Comparison of ENCODE assay signal across 11 cellular contexts in the genomic region with DNA sequence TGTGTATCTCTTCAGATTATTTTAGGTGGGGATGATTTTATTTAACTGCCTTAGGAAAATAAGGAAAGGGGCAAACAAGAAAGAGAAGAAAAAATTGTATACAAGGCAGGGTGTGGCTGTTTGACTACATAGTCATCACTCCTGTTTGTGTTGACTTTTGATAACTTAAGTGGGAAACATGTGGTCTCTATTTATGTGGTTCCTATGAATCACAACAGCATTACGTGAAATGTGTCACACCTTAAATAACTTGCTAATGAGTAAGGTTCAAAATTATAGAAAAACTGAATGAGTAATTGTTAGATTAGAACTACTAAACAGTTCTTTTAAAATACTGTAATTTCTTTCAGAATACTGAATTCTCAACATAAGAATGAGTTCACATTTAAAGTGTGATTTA.
DNase-seq lines count a peak whose midpoint lies in the region; TF ChIP-seq lines count a peak whose summit lies in the region.
"Had no signal": no experiment of that assay in that cellular context is flagged by ENCODE, and none has a peak within 500 bp of the region (broad histone marks: within the 10 kb centered on the region; RNA-seq: fewer than 3 reads in every experiment).

No MANE protein-coding gene starts in this region.

- CTCF ChIA-PET in MCF 10A (lab: Yijun Ruan, JAX): interaction anchor here (0.7 to 4.2 kb wide), 12 partner anchors 9 to 165 kb away, joined by 3 to 41 read pairs (median 4); no protein-coding TSS in a partner anchor

- no TSS peak for BruUV-seq in MCF 10A (replicated peaks; lab: Mats Ljungman, UMichigan)

- TF ChIP-seq POLR2A in breast epithelium (IDR thresholded peaks at IDR 0.05) (no peak), vagina (IDR thresholded peaks at IDR 0.05) (no peak)

- H3K36me3 Mint-ChIP-seq in MCF 10A (ENCODE audit: insufficient read depth, unreplicated experiment): no peaks in the 10 kb centered on the region

- H3K4me3 Mint-ChIP-seq in MCF 10A (ENCODE audit: unreplicated experiment): peak overlapping the region; percentile 34
- H3K4me3 Mint-ChIP-seq: activated naive CD8-positive, alpha-beta T cell; T-helper 1 cell treated with Interleukin-12 subunit alpha and Interleukin-12 subunit beta and Interleukin-4 antibody, amounts not matched to agents 30 μg/mL and 1 μg/mL, for 36 hours had no signal

- H3K9me3 Mint-ChIP-seq in MCF 10A (ENCODE audit: unreplicated experiment): no peaks in the 10 kb centered on the region

- H3K36me3 ChIP-seq in breast epithelium (no peaks in the 10 kb centered on the region), ascending aorta (no peaks in the 10 kb centered on the region), BE2C (no peaks in the 10 kb centered on the region), vagina (no peaks in the 10 kb centered on the region)

- H3K4me1 ChIP-seq in breast epithelium (no peaks in the 10 kb centered on the region), ascending aorta (peaks cover 0 to 8% of the 10 kb centered on the region in 2 donors), BE2C (no peaks in the 10 kb centered on the region), vagina (peaks cover 10% of the 10 kb centered on the region)

- POLR2A ChIA-PET in MCF 10A (lab: Yijun Ruan, JAX): interaction anchor here (0.6 to 5.7 kb wide), 8 partner anchors 10 to 1186 kb away, joined by 3 to 104 read pairs (median 8); no protein-coding TSS in a partner anchor

- peak overlapping the region in 1 of 2 donors; percentile 64 for H3K27ac ChIP-seq in breast epithelium
- H3K27ac ChIP-seq in ascending aorta: peak overlapping the region; percentile 21 to 63
- no peak overlapping the region for H3K27ac ChIP-seq in vagina

- H3K27me3 ChIP-seq in breast epithelium: no peaks in the 10 kb centered on the region
- H3K27me3 ChIP-seq in ascending aorta: no peaks in the 10 kb centered on the region
- H3K27me3 ChIP-seq in BE2C: no peaks in the 10 kb centered on the region
- H3K27me3 ChIP-seq in vagina: no peaks in the 10 kb centered on the region

- no peaks in the 10 kb centered on the region for H3K27me3 Mint-ChIP-seq in MCF 10A (ENCODE audit: insufficient read depth, unreplicated experiment)
- H3K27me3 Mint-ChIP-seq: activated naive CD8-positive, alpha-beta T cell had no signal

- intact Hi-C loops in MCF 10A (cut with micrococcal nuclease): loop anchor here (1.0 to 2.0 kb wide), 2 partner anchors 10 to 67 kb away; no protein-coding TSS in a partner anchor
- intact Hi-C loops in breast epithelium (cut with DNase I; ENCODE audit: low total_unique reads): no loop called here
- intact Hi-C loops in ascending aorta (cut with DNase I): no loop called here
- intact Hi-C loops in vagina (cut with DNase I): no loop called here

- TF ChIP-seq CTCF in MCF 10A (IDR thresholded peaks at IDR 0.05; ENCODE audit: unreplicated experiment): no peak
- TF ChIP-seq CTCF in breast epithelium (IDR thresholded peaks at IDR 0.05): no peak
- TF ChIP-seq CTCF in ascending aorta (IDR thresholded peaks at IDR 0.05): no peak
- no peak for TF ChIP-seq CTCF in BE2C (IDR thresholded peaks at IDR 0.05; ENCODE audit: low read depth, low read length)
- TF ChIP-seq CTCF in vagina (IDR thresholded peaks at IDR 0.05): no peak

- H3K4me1 Mint-ChIP-seq in MCF 10A (ENCODE audit: insufficient read depth, unreplicated experiment): peaks cover 17% of the 10 kb centered on the region

- H3K4me3 ChIP-seq in breast epithelium (no peak overlapping the region), ascending aorta (no peak overlapping the region), BE2C (ENCODE audit: low read depth, low read length) (no peak overlapping the region), vagina (no peak overlapping the region)

- H3K27ac Mint-ChIP-seq in MCF 10A (ENCODE audit: low read depth, unreplicated experiment): peak overlapping the region; percentile 98
- H3K27ac Mint-ChIP-seq: activated naive CD8-positive, alpha-beta T cell; T-helper 1 cell treated with Interleukin-12 subunit alpha and Interleukin-12 subunit beta and Interleukin-4 antibody, amounts not matched to agents 30 μg/mL and 1 μg/mL, for 36 hours had no signal

- H3K9me3 ChIP-seq in breast epithelium (no peaks in the 10 kb centered on the region), ascending aorta (no peaks in the 10 kb centered on the region), BE2C (no peaks in the 10 kb centered on the region), vagina (no peaks in the 10 kb centered on the region)

- peak; percentile 73 for DNase-seq in MCF 10A (ENCODE audit: unreplicated experiment)
- no peak for DNase-seq in breast epithelium (ENCODE audit: low spot score in 2 of 2)
- DNase-seq in ascending aorta (ENCODE audit: low spot score in 2 of 2): no peak
- peak; percentile 85 for DNase-seq in kidney tubule cell (ENCODE audit: low spot score)
- DNase-seq in BE2C: no peak
- DNase-seq in OCI-M2 (lab: John Stamatoyannopoulos, UW; ENCODE audit: unreplicated experiment): no peak
- no peak for DNase-seq in vagina (ENCODE audit: extremely low spot score in 2 of 2)
- DNase-seq in stimulated activated CD4-positive, alpha-beta T cell treated with anti-CD3 and anti-CD28 coated beads, Interleukin-1b, Interleukin-23, amount 100 ng/mL, for 48 hours: no peak
- DNase-seq: NCI-H1436 treated with DMSO at 0.1 percent for 48 hours had no signal

Comparison
In these comparisons a context has a peak if more than half of its experiments do, and no peak if none do; other contexts are left out.
1. DNase-seq: peak in MCF 10A (single experiment) and kidney tubule cell (single experiment); none in breast epithelium (0 of 2), ascending aorta (0 of 2), BE2C (single experiment), OCI-M2 (single experiment), vagina (0 of 2) and stimulated activated CD4-positive, alpha-beta T cell treated with anti-CD3 and anti-CD28 coated beads, Interleukin-1b, Interleukin-23, amount 100 ng/mL, for 48 hours (single experiment).